Comparison of ENCODE assay signal across 10 cellular contexts in the genomic region with DNA sequence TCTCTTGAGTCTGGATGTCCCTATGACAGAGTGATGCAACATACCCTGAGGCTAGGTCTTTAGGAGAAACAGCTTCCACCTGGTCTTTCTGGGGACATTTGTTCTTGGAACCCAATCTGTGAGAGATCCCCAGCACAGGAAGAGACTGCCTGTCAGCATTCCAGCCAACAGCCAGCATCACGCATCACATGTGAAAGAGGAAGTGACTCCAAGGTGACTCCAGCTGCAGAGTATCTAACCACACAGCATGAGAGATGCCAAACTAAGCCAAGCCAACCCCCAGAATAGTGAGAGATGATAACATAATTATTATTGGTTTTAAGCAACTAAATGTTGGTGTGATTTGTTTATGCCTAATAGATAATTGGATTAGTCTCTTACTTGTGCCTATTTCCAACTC. TPM values are rescaled to one million over a fixed set of nuclear protein-coding genes. Genes with fewer than 3 reads are reported as not detected.
DNase-seq lines count a peak whose midpoint lies in the region; ATAC-seq and TF ChIP-seq lines count a peak whose summit lies in the region.
"Had no signal": no experiment of that assay in that cellular context is flagged by ENCODE, and none has a peak within 500 bp of the region (broad histone marks: within the 10 kb centered on the region; RNA-seq: fewer than 3 reads in every experiment).

No MANE protein-coding gene starts in this region.

- no peak for TF ChIP-seq POLR2A in NB4 (IDR thresholded peaks at IDR 0.05; ENCODE audit: extremely low read depth, insufficient read length)

- intact Hi-C loops in PC-9 (cut with micrococcal nuclease; ENCODE audit: unreplicated experiment), result loop anchor here (5.0 kb wide), 1 partner anchor 1996 kb away; no protein-coding TSS in a partner anchor

- no peaks in the 10 kb centered on the region for H4K20me1 ChIP-seq in PC-9 (ENCODE audit: insufficient read depth)

- peak; percentile 77 for ATAC-seq in GM21786 (IDR thresholded peaks at IDR 0.05; ENCODE audit: unreplicated experiment)

- H3K36me3 ChIP-seq in HAP-1 (replicated peaks), result no peaks in the 10 kb centered on the region
- H3K36me3 ChIP-seq in PC-9 (ENCODE audit: low read depth), result no peaks in the 10 kb centered on the region

- H3K4me3 ChIP-seq in NB4 (ENCODE audit: low read depth, low read length) (no peak overlapping the region), HAP-1 (no peak overlapping the region), PC-9 (no peak overlapping the region)

- no peaks in the 10 kb centered on the region for H3K9me2 ChIP-seq in PC-9 (ENCODE audit: insufficient read depth)

- no TSS peak for BruUV-seq in PC-9 (replicated peaks; lab: Mats Ljungman, UMichigan)

- no peaks in the 10 kb centered on the region for H3K9me3 ChIP-seq in HAP-1
- H3K9me3 ChIP-seq in PC-9 (ENCODE audit: insufficient read depth, low read depth), result no peaks in the 10 kb centered on the region

- H3K79me2 ChIP-seq in PC-9 (ENCODE audit: low read depth), result no peaks in the 10 kb centered on the region

- no peak overlapping the region for H2AFZ ChIP-seq in PC-9

- no peak overlapping the region for H3K27ac ChIP-seq in PC-9

- in situ Hi-C loops in HAP-1 (cut with MboI; ENCODE audit: low sequenced_read_pairs), result no loop called here

- TF ChIP-seq CTCF in NB4 (IDR thresholded peaks at IDR 0.05; ENCODE audit: low read depth, low read length) (no peak), PC-9 (conservative IDR thresholded peaks at IDR 0.05) (no peak)

- H3K27me3 ChIP-seq in HAP-1 (ENCODE audit: low read depth), result peaks cover 8% of the 10 kb centered on the region; the same call in 1 of the 2 replicates
- H3K27me3 ChIP-seq in PC-9 (ENCODE audit: insufficient read depth, low read depth), result peaks cover 33% of the 10 kb centered on the region

- no peaks in the 10 kb centered on the region for H3K4me1 ChIP-seq in HAP-1
- H3K4me1 ChIP-seq in PC-9 (replicated peaks; ENCODE audit: insufficient read depth), result no peaks in the 10 kb centered on the region

- DNase-seq in GM03348 (ENCODE audit: low spot score) (peak; percentile 17), NB4 (ENCODE audit: low read depth) (peak; percentile 11), germinal center (ENCODE audit: low spot score) (peak; percentile 10), HAP-1 (ENCODE audit: low spot score in 2 of 2) (no peak), PC-9 (no peak)
- DNase-seq in activated CD4-positive, alpha-beta T cell treated with anti-CD3 and anti-CD28 coated beads, Interleukin-2, amount 50 U/mL, for 48 hours, result no peak
- DNase-seq in stimulated activated CD4-positive, alpha-beta T cell treated with anti-CD3 and anti-CD28 coated beads, Interleukin-2, amount 100 ng/mL, for 48 hours, result no peak
- DNase-seq: activated CD4-positive, alpha-beta T cell treated with anti-CD3 and anti-CD28 coated beads, Interleukin-2, amount 10 ng/mL, durations not matched to agents 7 days and 5 days had no signal

- POLR2A ChIA-PET in PC-9 (lab: Charles Lee; ENCODE audit: unreplicated experiment), result no interaction called here

- H3K4me2 ChIP-seq in PC-9, result no peak overlapping the region

- CTCF ChIA-PET in PC-9 (lab: Charles Lee), result interaction anchor here (1.2 kb wide), 1 partner anchor 23 kb away, joined by 3 read pairs; no protein-coding TSS in a partner anchor

- no peaks in the 10 kb centered on the region for H3F3A ChIP-seq in PC-9 (ENCODE audit: insufficient read depth, low read depth)

RNA-seq across cellular contexts. Expression of gene C18orf63, which starts 35.7 kb away (rescaled TPM):
- not detected in 2 replicates for total RNA-seq in PC-9 (2021)
- total RNA-seq: activated CD4-positive, alpha-beta T cell treated with anti-CD3 and anti-CD28 coated beads, Interleukin-2, amount 10 ng/mL, durations not matched to agents 7 days and 5 days; right cardiac atrium had no signal

RNA-seq across cellular contexts. Expression of gene CYB5A, which starts 59.6 kb away (rescaled TPM):
- 105 and 109 TPM in 2 replicates for total RNA-seq in PC-9 (2021)

Comparison
In these comparisons a context has a peak if more than half of its experiments do, and no peak if none do; other contexts are left out.
1. DNase-seq: peak in GM03348 (single experiment), NB4 (single experiment) and germinal center (single experiment); none in HAP-1 (0 of 2), activated CD4-positive, alpha-beta T cell treated with anti-CD3 and anti-CD28 coated beads, Interleukin-2, amount 50 U/mL, for 48 hours (0 of 2), stimulated activated CD4-positive, alpha-beta T cell treated with anti-CD3 and anti-CD28 coated beads, Interleukin-2, amount 100 ng/mL, for 48 hours (0 of 2) and PC-9 (0 of 2).